ENCODE assay signal across 8 cellular contexts in the genomic region with DNA sequence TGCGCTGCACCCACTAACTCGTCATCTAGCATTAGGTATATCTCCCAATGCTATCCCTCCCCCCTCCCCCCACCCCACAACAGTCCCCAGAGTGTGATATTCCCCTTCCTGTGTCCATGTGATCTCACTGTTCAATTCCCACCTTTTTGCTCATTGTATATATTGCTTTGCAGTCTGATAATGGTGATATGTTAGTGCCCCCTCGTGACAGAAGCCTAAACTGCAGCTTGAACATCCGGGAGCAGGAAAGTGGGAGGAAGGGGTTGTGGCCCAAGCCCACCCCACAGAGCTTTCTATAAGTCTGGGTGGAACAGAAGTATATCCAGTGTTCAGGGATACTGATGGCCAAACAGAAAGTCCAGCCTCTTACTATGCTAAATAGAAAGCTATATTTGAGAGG. TPM values are rescaled to one million over a fixed set of nuclear protein-coding genes. Genes with fewer than 3 reads are reported as not detected.
DNase-seq lines count a peak whose midpoint lies in the region; TF ChIP-seq lines count a peak whose summit lies in the region.
"Not testable (repeated sequence)": the region's sequence is repeated elsewhere in the genome, so short reads cannot be mapped to it uniquely, and the experiment has no call there.

No MANE protein-coding gene starts in this region.

- H3K27me3 Mint-ChIP-seq in CD4-positive, alpha-beta memory T cell, result not testable (repeated sequence)

- POLR2A ChIA-PET in CD4-positive, alpha-beta memory T cell (lab: Charles Lee; ENCODE audit: partially characterized antibody), result interaction anchor here (1.0 kb wide), 1 partner anchor 25 kb away, joined by 3 read pairs; no protein-coding TSS in a partner anchor

- peak; percentile 13 to 45 (median 28) for TF ChIP-seq CTCF in esophagus muscularis mucosa (IDR thresholded peaks at IDR 0.05)

- not testable (repeated sequence) for H3K4me1 Mint-ChIP-seq in CD4-positive, alpha-beta memory T cell

- H3K27ac ChIP-seq in CD4-positive, alpha-beta memory T cell (ENCODE audit: low read depth, low read length); esophagus muscularis mucosa (replicated peaks in 1 of 4): not testable (repeated sequence)

- not testable (repeated sequence) for H3K27me3 ChIP-seq in CD4-positive, alpha-beta memory T cell (ENCODE audit: insufficient read depth, low read length); H7 (ENCODE audit: control insufficient read depth, insufficient read depth, low read length); esophagus muscularis mucosa

- not testable (repeated sequence) for H3K36me3 Mint-ChIP-seq in CD4-positive, alpha-beta memory T cell

- CTCF ChIA-PET in CD4-positive, alpha-beta memory T cell (lab: Charles Lee; ENCODE audit: partially characterized antibody), result interaction anchor here (0.6 to 2.8 kb wide), 27 partner anchors 9 to 542 kb away, joined by 3 to 27 read pairs (median 4); no protein-coding TSS in a partner anchor

- not testable (repeated sequence) for H3K36me3 ChIP-seq in CD4-positive, alpha-beta memory T cell (ENCODE audit: insufficient read depth, low read length); H7 (replicated peaks; ENCODE audit: control insufficient read depth, insufficient read depth, low read length); esophagus muscularis mucosa

- not testable (repeated sequence) for TF ChIP-seq POLR2A in esophagus muscularis mucosa (IDR thresholded peaks at IDR 0.05; ENCODE audit: low read depth)

- not testable (repeated sequence) for H3K4me3 ChIP-seq in CD4-positive, alpha-beta memory T cell (ENCODE audit: low read length in 2 of 2); H7 (ENCODE audit: insufficient read depth, low read depth, low read length); esophagus muscularis mucosa

- not testable (repeated sequence) for H3K27ac Mint-ChIP-seq in CD4-positive, alpha-beta memory T cell

- H3K4me1 ChIP-seq in CD4-positive, alpha-beta memory T cell (ENCODE audit: insufficient read depth, low read length); esophagus muscularis mucosa: not testable (repeated sequence)

- DNase-seq in CD4-positive, alpha-beta memory T cell, result peak; percentile 33 to 42 (median 40)
- peak; percentile 56 for DNase-seq in H7
- peak; percentile 56 for DNase-seq in NCI-H1694 treated with DMSO at 0.1 percent for 48 hours (lab: John Stamatoyannopoulos, UW)
- peak; percentile 28 for DNase-seq in T follicular helper cell (ENCODE audit: low read depth)
- DNase-seq in activated gamma-delta T cell treated with Interleukin-2 at 50 U/mL for 16 hours, result peak; percentile 6
- not testable (repeated sequence) for DNase-seq in esophagus muscularis mucosa (ENCODE audit: extremely low spot score)
- DNase-seq in lung microvascular endothelial cell (ENCODE audit: low read depth in 2 of 2), result peak; percentile 29 to 58
- peak; percentile 36 for DNase-seq in stimulated activated CD4-positive, alpha-beta T cell treated with anti-CD3 and anti-CD28 coated beads, Interleukin-4, amount 100 ng/mL, for 24 hours

- not testable (repeated sequence) for H3K9me3 Mint-ChIP-seq in CD4-positive, alpha-beta memory T cell

- 33% methylated on average over 4 of the region's 4 CpGs for WGBS in esophagus muscularis mucosa

- intact Hi-C loops in CD4-positive, alpha-beta memory T cell (cut with micrococcal nuclease), result loop anchor here (1.0 to 2.0 kb wide), 4 partner anchors 25 to 538 kb away; no protein-coding TSS in a partner anchor
- intact Hi-C loops in esophagus muscularis mucosa (cut with DNase I), result not testable (repeated sequence)

- H3K4me3 Mint-ChIP-seq in CD4-positive, alpha-beta memory T cell, result not testable (repeated sequence)

- H3K9me3 ChIP-seq in CD4-positive, alpha-beta memory T cell (ENCODE audit: control insufficient read depth in 1 of 2, low read length in 2 of 2); esophagus muscularis mucosa: not testable (repeated sequence)

- not testable (repeated sequence) for TF ChIP-seq EP300 in esophagus muscularis mucosa (IDR thresholded peaks at IDR 0.05)

RNA-seq across cellular contexts. Expression of a gene that starts 29.6 kb away (rescaled TPM):
- under 1 TPM in 1 of 2 experiments, not detected in 1; 0.11 TPM for total RNA-seq in CD4-positive, alpha-beta memory T cell
- not detected for polyA plus RNA-seq in CD4-positive, alpha-beta memory T cell
- 0.10 and 0.52 TPM in 2 replicates for total RNA-seq in H7 (2014; rRNA removed; shearing (Covaris generic))
- total RNA-seq in esophagus muscularis mucosa (10 to 100 TPM in 1 of 4 donors, 1 to 10 TPM in 3; 4.5 to 13.2 (median 9.5) TPM), lung microvascular endothelial cell (under 0.01 TPM in 1 of 2 replicates, not detected in the other)
